In genomic region chr5:97183100-97183929, GRCh38 we compare ENCODE assay signal across 8 cellular contexts. TPM values are rescaled to one million over a fixed set of nuclear protein-coding genes. Genes with fewer than 3 reads are reported as not detected.
DNase-seq lines count a peak whose midpoint lies in the region; TF ChIP-seq lines count a peak whose summit lies in the region.

RIOK2 (minus strand) TSS chr5:97183247; CDS start chr5:97183191, 56 bp downstream.

- H3K27ac ChIP-seq in MM.1S (ENCODE audit: low read length) (peak within 1 kb of the TSS; percentile 77), neural cell (ENCODE audit: low read length) (peak within 1 kb of the TSS; percentile 83), stomach (peak within 1 kb of the TSS; percentile 88 to 93 (median 92))

- H3K4me1 ChIP-seq in ES-I3 (ENCODE audit: insufficient read depth, low read length) (no peaks in the 10 kb centered on the region), HAP-1 (peaks cover 18% of the 10 kb centered on the region), MM.1S (ENCODE audit: low read length) (peaks cover 9% of the 10 kb centered on the region), stomach (peaks cover 9 to 32% (median 28%) of the 10 kb centered on the region in 4 donors)

- H3K36me3 ChIP-seq in ES-I3 (ENCODE audit: insufficient read depth, low read length) (no peaks in the 10 kb centered on the region), HAP-1 (replicated peaks) (peaks cover 11% of the 10 kb centered on the region), MM.1S (replicated peaks; ENCODE audit: insufficient read depth, low read length) (no peaks in the 10 kb centered on the region), neural cell (ENCODE audit: insufficient read depth, low read length) (no peaks in the 10 kb centered on the region), stomach (peaks cover 7 to 13% (median 9%) of the 10 kb centered on the region in 4 donors)

- peak within 1 kb of the TSS; percentile 89 for H2AFZ ChIP-seq in MM.1S (ENCODE audit: low read length)
- peak within 1 kb of the TSS; percentile 63 for H2AFZ ChIP-seq in neural cell (ENCODE audit: low read depth, low read length)

- H3K9me3 ChIP-seq in ES-I3 (ENCODE audit: control insufficient read depth, insufficient read depth, low read length) (no peaks in the 10 kb centered on the region), HAP-1 (0 out of 2 replicates have a peak, but pooled peaks cover 2% of the 10 kb centered on the region), MM.1S (replicated peaks; ENCODE audit: insufficient read depth, low read length) (no peaks in the 10 kb centered on the region), neural cell (ENCODE audit: low read length) (no peaks in the 10 kb centered on the region), stomach (no peaks in the 10 kb centered on the region)

- in situ Hi-C loops in HAP-1 (cut with MboI; ENCODE audit: low sequenced_read_pairs) = no loop called here

- DNase-seq in HAP-1 (ENCODE audit: low spot score in 2 of 2) (peak; percentile 91 to 96), MM.1S (peak; percentile 98), SIG-M5 (lab: John Stamatoyannopoulos, UW) (peak; percentile 87), activated gamma-delta T cell (lab: John Stamatoyannopoulos, UW) (peak; percentile 71), fibroblast of villous mesenchyme (ENCODE audit: low read depth) (peak; percentile 95), stomach (peak; percentile 93)

- TF ChIP-seq RAD21 in neural cell (conservative IDR thresholded peaks at IDR 0.05) = peak; percentile 59

- H3F3A ChIP-seq in MM.1S (ENCODE audit: insufficient read depth, low read length) (no peaks in the 10 kb centered on the region; the same call in 1 of the 2 replicates), neural cell (ENCODE audit: insufficient read depth, low read length, poor library complexity, severe bottlenecking) (no peaks in the 10 kb centered on the region)

- peak within 1 kb of the TSS; percentile 87 for H3K9ac ChIP-seq in ES-I3 (ENCODE audit: low read depth, low read length)
- peak within 1 kb of the TSS; percentile 72 for H3K9ac ChIP-seq in MM.1S (ENCODE audit: low read length)
- peak within 1 kb of the TSS; percentile 65 for H3K9ac ChIP-seq in neural cell (ENCODE audit: low read length)

- H3K4me3 ChIP-seq in HAP-1 (peak within 1 kb of the TSS; percentile 64), MM.1S (ENCODE audit: low read length) (peak within 1 kb of the TSS; percentile 90), fibroblast of villous mesenchyme (ENCODE audit: low read depth, low read length) (peak within 1 kb of the TSS; percentile 92), neural cell (ENCODE audit: low read length) (peak within 1 kb of the TSS; percentile 83), stomach (peak within 1 kb of the TSS; percentile 70 to 89 (median 80))

- H3K9me2 ChIP-seq in MM.1S (replicated peaks; ENCODE audit: insufficient read depth, low read length) (no peaks in the 10 kb centered on the region), neural cell (ENCODE audit: insufficient read depth, low read length) (no peaks in the 10 kb centered on the region)

- H4K20me1 ChIP-seq in MM.1S (ENCODE audit: insufficient read depth, low read length) (no peaks in the 10 kb centered on the region), neural cell (ENCODE audit: insufficient read depth) (no peaks in the 10 kb centered on the region)

- peak; percentile 51 for TF ChIP-seq EP300 in neural cell (conservative IDR thresholded peaks at IDR 0.05; ENCODE audit: poor library complexity, severe bottlenecking)
- no peak for TF ChIP-seq EP300 in stomach (IDR thresholded peaks at IDR 0.05)

- intact Hi-C loops in stomach (cut with DNase I; ENCODE audit: low total_unique reads) = no loop called here

- peak in 1 of 4 donors; percentile 41 for TF ChIP-seq POLR2A in stomach (IDR thresholded peaks at IDR 0.05)

- H3K79me2 ChIP-seq in MM.1S (ENCODE audit: low read length) = peaks cover 37% of the 10 kb centered on the region
- H3K79me2 ChIP-seq in neural cell (replicated peaks; ENCODE audit: insufficient read depth, low read length) = peaks cover 17% of the 10 kb centered on the region

- 0 to 1% (median 0%) methylated on average over 44 of the region's 44 CpGs for WGBS in stomach, 5 donors

- H3K27me3 ChIP-seq in HAP-1 (ENCODE audit: low read depth) = no peaks in the 10 kb centered on the region
- no peaks in the 10 kb centered on the region for H3K27me3 ChIP-seq in MM.1S (replicated peaks; ENCODE audit: insufficient read depth, low read length)
- H3K27me3 ChIP-seq in neural cell (ENCODE audit: insufficient read depth, low read depth, low read length) = no peaks in the 10 kb centered on the region
- no peaks in the 10 kb centered on the region for H3K27me3 ChIP-seq in stomach

- TF ChIP-seq CTCF in MM.1S (IDR thresholded peaks at IDR 0.05; ENCODE audit: low read length) = no peak
- no peak for TF ChIP-seq CTCF in fibroblast of villous mesenchyme (IDR thresholded peaks at IDR 0.05; ENCODE audit: insufficient read depth, low read depth, low read length)
- TF ChIP-seq CTCF in neural cell (IDR thresholded peaks at IDR 0.05; ENCODE audit: poor library complexity, severe bottlenecking) = peak; percentile 31
- peak in 1 of 7 experiments; percentile 6 for TF ChIP-seq CTCF in stomach (IDR thresholded peaks at IDR 0.05)

- H3K4me2 ChIP-seq in MM.1S (ENCODE audit: low read depth, low read length) (peak within 1 kb of the TSS; percentile 64), neural cell (ENCODE audit: low read length) (peak within 1 kb of the TSS; percentile 94)

TF ChIP-seq in neural cell, 6 proteins besides CTCF, POLR2A, EP300 and RAD21:
- TF ChIP-seq SMC3 (conservative IDR thresholded peaks at IDR 0.05; ENCODE audit: poor library complexity) = peak; percentile 62
- peak; percentile 61 for TF ChIP-seq POLR2AphosphoS5 (IDR thresholded peaks at IDR 0.05)
- no peak for TF ChIP-seq TAF1 (IDR thresholded peaks at IDR 0.05; ENCODE audit: low read depth)
- no peak for TF ChIP-seq EZH2 (IDR thresholded peaks at IDR 0.05; ENCODE audit: borderline replicate concordance, insufficient read depth, low read length, poor library complexity, severe bottlenecking)
- peak; percentile 92 for TF ChIP-seq MXI1 (conservative IDR thresholded peaks at IDR 0.05; ENCODE audit: poor library complexity, severe bottlenecking)

RNA-seq across cellular contexts. Expression of gene RIOK2, which starts in this region (rescaled TPM):
- total RNA-seq in fibroblast of villous mesenchyme = 31.6 and 37.6 TPM in 2 replicates
- polyA plus RNA-seq in neural cell = 17.4 and 20.7 TPM in 2 replicates
- polyA minus RNA-seq in neural cell = 39.8 and 48.2 TPM in 2 replicates
- 10 to 100 TPM in 3 of 5 donors, 1 to 10 TPM in 2; 1.2 to 42.2 (median 11.2) TPM for total RNA-seq in stomach
- 10 to 100 TPM in 2 of 3 donors, 1 to 10 TPM in 1; 6.7 to 12.5 (median 11.1) TPM for polyA plus RNA-seq in stomach

Comparison
In these comparisons a context has a peak if more than half of its experiments do, and no peak if none do; other contexts are left out.
1. Peak in every context shown above with its lines: DNase-seq, H3K4me3 ChIP-seq and H3K27ac ChIP-seq.